Comparison of ENCODE assay signal across 19 cellular contexts in genomic region chr20:51790256-51790655, GRCh38. TPM values are rescaled to one million over a fixed set of nuclear protein-coding genes. Genes with fewer than 3 reads are reported as not detected.
DNase-seq lines count a peak whose midpoint lies in the region; ATAC-seq, FAIRE-seq and TF ChIP-seq lines count a peak whose summit lies in the region.
"Had no signal": no experiment of that assay in that cellular context is flagged by ENCODE, and none has a peak within 500 bp of the region (broad histone marks: within the 10 kb centered on the region; RNA-seq: fewer than 3 reads in every experiment).

No MANE protein-coding gene starts in this region.

- no peak overlapping the region for H3K4me2 ChIP-seq in K562 (ENCODE audit: insufficient read depth, low read length)
- H3K4me2 ChIP-seq in neural progenitor cell = no peak overlapping the region
- H3K4me2 ChIP-seq: GM23338 had no signal

- no peaks in the 10 kb centered on the region for H3K9me3 ChIP-seq in K562 (replicated peaks; ENCODE audit: control insufficient read depth, insufficient read depth, low read depth, low read length)
- no peaks in the 10 kb centered on the region for H3K9me3 ChIP-seq in neural progenitor cell (ENCODE audit: low read depth)
- no peaks in the 10 kb centered on the region for H3K9me3 ChIP-seq in esophagus muscularis mucosa
- H3K9me3 ChIP-seq in left lung = no peaks in the 10 kb centered on the region
- H3K9me3 ChIP-seq: BE2C had no signal

- TF ChIP-seq EP300 in K562 (IDR thresholded peaks at IDR 0.05; ENCODE audit: low read length) = no peak
- TF ChIP-seq EP300 in esophagus muscularis mucosa (IDR thresholded peaks at IDR 0.05) = no peak

- CTCF ChIA-PET in K562 (lab: Yijun Ruan, JAX; ENCODE audit: low intra/inter-chr PET ratio) = interaction anchor here (0.5 kb wide), 1 partner anchor 775 kb away, joined by 3 read pairs; no protein-coding TSS in a partner anchor

- H3K4me3 Mint-ChIP-seq in neural progenitor cell = no peak overlapping the region
- H3K4me3 Mint-ChIP-seq: CD4-positive, CD25-positive, alpha-beta regulatory T cell; CD8-positive, alpha-beta memory T cell; GM23338 had no signal

- under 1% methylated on average over 17 of the region's 17 CpGs for WGBS in K562 (ENCODE audit: insufficient coverage, low coverage, missing lambda C conversion rate)
- 97% methylated on average over 12 of the region's 17 CpGs for WGBS in esophagus muscularis mucosa

- no peak for TF ChIP-seq RAD21 in K562 (CRISPR knock-in tag; conservative IDR thresholded peaks at IDR 0.05 in 1 of 2, IDR thresholded peaks at IDR 0.05 in 1 of 2)

- no peak overlapping the region for H3K9ac ChIP-seq in K562 (ENCODE audit: insufficient read depth in 1 of 2, low read depth in 2 of 2, low read length in 2 of 2)
- no peak overlapping the region for H3K9ac ChIP-seq in neural progenitor cell

- H3K4me3 ChIP-seq in K562 (no peak overlapping the region), neural progenitor cell (no peak overlapping the region), esophagus muscularis mucosa (no peak overlapping the region), left lung (no peak overlapping the region)
- H3K4me3 ChIP-seq: GM23338 had no signal

- TF ChIP-seq CTCF in K562 (IDR thresholded peaks at IDR 0.05 in 2 of 3, conservative IDR thresholded peaks at IDR 0.05 in 1 of 3; ENCODE audit: insufficient read depth in 2 of 3, low read depth in 1 of 3, low read length in 3 of 3) (no peak), neural progenitor cell (IDR thresholded peaks at IDR 0.05) (no peak), esophagus muscularis mucosa (IDR thresholded peaks at IDR 0.05) (no peak), left lung (IDR thresholded peaks at IDR 0.05) (no peak)

- no peaks in the 10 kb centered on the region for H3K4me1 ChIP-seq in K562 (replicated peaks in 1 of 2; ENCODE audit: control insufficient read depth in 2 of 2, insufficient read depth in 2 of 2, low read length in 2 of 2)
- H3K4me1 ChIP-seq in neural progenitor cell = peaks cover 25% of the 10 kb centered on the region
- H3K4me1 ChIP-seq in esophagus muscularis mucosa = no peaks in the 10 kb centered on the region
- H3K4me1 ChIP-seq in left lung = no peaks in the 10 kb centered on the region
- H3K4me1 ChIP-seq: BE2C had no signal

- ATAC-seq in K562 (no peak), left lung (no peak)
- ATAC-seq: GM23338, HCT116 had no signal

- FAIRE-seq in HTR-8/SVneo (lab: Jason Lieb, UNC) (peak; percentile 51), K562 (lab: Jason Lieb, UNC) (no peak)
- FAIRE-seq: A204.1, D721Med, G401.6, GM12891 had no signal

- H4K20me1 ChIP-seq in K562 (replicated peaks; ENCODE audit: control insufficient read depth, insufficient read depth, low read length) (no peaks in the 10 kb centered on the region), neural progenitor cell (ENCODE audit: low read depth) (peaks cover 100% of the 10 kb centered on the region)

- no peak overlapping the region for H2AFZ ChIP-seq in K562 (ENCODE audit: low read depth, low read length)
- no peak overlapping the region for H2AFZ ChIP-seq in neural progenitor cell (replicated peaks)
- H2AFZ ChIP-seq: GM23338 had no signal

- no peak for DNase-seq in HTR-8/SVneo (ENCODE audit: insufficient read length, low spot score)
- DNase-seq in K562 (ENCODE audit: extremely low read depth in 1 of 4, low spot score in 3 of 4) = no peak
- DNase-seq in neural progenitor cell (ENCODE audit: low spot score) = no peak
- DNase-seq in esophagus muscularis mucosa (ENCODE audit: extremely low spot score) = no peak
- no peak for DNase-seq in left lung
- DNase-seq in NCI-H510A (lab: John Stamatoyannopoulos, UW) = no peak
- DNase-seq: ACHN; BE2C; C1 segment of cervical spinal cord; CD4-positive, CD25-positive, alpha-beta regulatory T cell; CD8-positive, alpha-beta memory T cell; COR-L47; H7 had no signal

- intact Hi-C loops in K562 (cut with micrococcal nuclease) = no loop called here
- intact Hi-C loops in esophagus muscularis mucosa (cut with DNase I) = no loop called here
- intact Hi-C loops in left lung (cut with DNase I) = no loop called here

- H3K27ac ChIP-seq in K562 (ENCODE audit: extremely low read depth, low read depth, low read length) = no peak overlapping the region
- peak overlapping the region; percentile 67 for H3K27ac ChIP-seq in neural progenitor cell
- H3K27ac ChIP-seq in esophagus muscularis mucosa (replicated peaks in 1 of 4) = no peak overlapping the region
- H3K27ac ChIP-seq in left lung = no peak overlapping the region

- H3K79me2 ChIP-seq in K562 (ENCODE audit: control insufficient read depth, insufficient read depth, low read length) (no peaks in the 10 kb centered on the region), neural progenitor cell (ENCODE audit: low read depth) (peaks cover 100% of the 10 kb centered on the region)

- H3K27ac Mint-ChIP-seq in neural progenitor cell = no peak overlapping the region
- H3K27ac Mint-ChIP-seq: CD4-positive, CD25-positive, alpha-beta regulatory T cell; GM23338 had no signal

- no peaks in the 10 kb centered on the region for H3K9me3 Mint-ChIP-seq in neural progenitor cell
- H3K9me3 Mint-ChIP-seq: CD8-positive, alpha-beta memory T cell; GM23338 had no signal

- peaks cover 38% of the 10 kb centered on the region for H3K36me3 Mint-ChIP-seq in neural progenitor cell
- H3K36me3 Mint-ChIP-seq: CD4-positive, CD25-positive, alpha-beta regulatory T cell; CD8-positive, alpha-beta memory T cell had no signal

- in situ Hi-C loops in K562 (cut with MboI) = no loop called here

- TF ChIP-seq POLR2A in K562 (conservative IDR thresholded peaks at IDR 0.05) (no peak), esophagus muscularis mucosa (IDR thresholded peaks at IDR 0.05; ENCODE audit: low read depth) (no peak)

- H3K36me3 ChIP-seq in K562 (ENCODE audit: control insufficient read depth, insufficient read depth, low read length) (no peaks in the 10 kb centered on the region), neural progenitor cell (peaks cover 24% of the 10 kb centered on the region), esophagus muscularis mucosa (no peaks in the 10 kb centered on the region), left lung (no peaks in the 10 kb centered on the region)
- H3K36me3 ChIP-seq: BE2C had no signal

- no TSS peak for BruUV-seq in K562 (replicated peaks; lab: Mats Ljungman, UMichigan)

- no peaks in the 10 kb centered on the region for H3K9me1 ChIP-seq in K562 (ENCODE audit: control insufficient read depth, insufficient read depth, low read length)

- H3F3A ChIP-seq in neural progenitor cell (ENCODE audit: low read depth) = peaks cover 66% of the 10 kb centered on the region

- peaks cover 17% of the 10 kb centered on the region for H3K4me1 Mint-ChIP-seq in neural progenitor cell
- H3K4me1 Mint-ChIP-seq: CD4-positive, CD25-positive, alpha-beta regulatory T cell; CD8-positive, alpha-beta memory T cell had no signal

- H3K27me3 ChIP-seq in K562 (ENCODE audit: control insufficient read depth in 2 of 2, insufficient read depth in 2 of 2, low read length in 2 of 2) (peaks cover 35 to 59% of the 10 kb centered on the region in 2 experiments), neural progenitor cell (no peaks in the 10 kb centered on the region), esophagus muscularis mucosa (peaks cover 0 to 22% (median 0%) of the 10 kb centered on the region in 4 donors), left lung (no peaks in the 10 kb centered on the region)

- peaks cover 6% of the 10 kb centered on the region for H3K27me3 Mint-ChIP-seq in neural progenitor cell (ENCODE audit: insufficient read depth, low read depth)
- H3K27me3 Mint-ChIP-seq: CD4-positive, CD25-positive, alpha-beta regulatory T cell had no signal

- POLR2A ChIA-PET in K562 (lab: Yijun Ruan, JAX) = interaction anchor here (0.5 kb wide), 1 partner anchor 78 kb away, joined by 3 read pairs; no protein-coding TSS in a partner anchor

RNA-seq across cellular contexts. Expression of gene SALL4, which starts 12.1 kb away (rescaled TPM):
- not detected in 2 replicates for total RNA-seq in K562 (2011; cell fraction: chromatin; rRNA removed; ENCODE audit: low replicate concordance)
- not detected in 2 replicates for total RNA-seq in K562 (2011; cell fraction: nucleolus; rRNA removed)
- not detected in 2 replicates for total RNA-seq in K562 (2011; cell fraction: nucleoplasm; rRNA removed)
- total RNA-seq in K562 (2014; rRNA removed) (not detected in 2 replicates), K562 (2014; rRNA removed; fragmentation: Illumina TruSeq; extraction: Trizol) (not detected in 2 replicates), K562 (2015; rRNA removed; fragmentation: Illumina TruSeq; extraction: Trizol) (not detected in 2 replicates), K562 (2021) (0.07 and 0.11 TPM in 2 replicates), neural progenitor cell (ENCODE audit: low replicate concordance) (219 and 274 TPM in 2 replicates), esophagus muscularis mucosa (not detected), left lung (under 1 TPM; 0.24 to 0.64 TPM)
- polyA plus RNA-seq in K562 (2011; rRNA removed) (not detected in 2 replicates), K562 (2014; fragmentation: Illumina TruSeq; extraction: Trizol) (not detected in 2 replicates), K562 (2014; fragmentation: Nextera tagmentation; extraction: Ambion mirVana) (not detected), K562 (2014; rRNA removed) (0.03 TPM in 1 of 2 replicates, not detected in the other)
- not detected in 2 replicates for polyA plus RNA-seq in K562 (2011; cell fraction: cytosol; rRNA removed)
- not detected in 2 replicates for polyA plus RNA-seq in K562 (2011; cell fraction: nucleus; rRNA removed)
- polyA plus RNA-seq in K562 (2012) = 0.01 TPM in 1 of 2 replicates, not detected in the other
- not detected in 2 replicates for polyA minus RNA-seq in K562 (2011; rRNA and poly(A)+ RNA removed)
- polyA minus RNA-seq in K562 (2011; cell fraction: cytosol; rRNA and poly(A)+ RNA removed) = 0.36 TPM in 1 of 2 replicates, not detected in the other
- polyA minus RNA-seq in K562 (2011; cell fraction: nucleus; rRNA and poly(A)+ RNA removed) = 0.13 TPM in 1 of 2 replicates, not detected in the other
- total RNA-seq: CD4-positive, CD25-positive, alpha-beta regulatory T cell had no signal
- polyA plus RNA-seq: CD4-positive, CD25-positive, alpha-beta regulatory T cell; CD8-positive, alpha-beta memory T cell had no signal

RNA-seq across cellular contexts. Expression of gene ATP9A, which starts 22.1 kb away (rescaled TPM):
- 0.12 and 0.28 TPM in 2 replicates for total RNA-seq in K562 (2011; cell fraction: chromatin; rRNA removed; ENCODE audit: low replicate concordance)
- 0.13 and 0.17 TPM in 2 replicates for total RNA-seq in K562 (2011; cell fraction: nucleolus; rRNA removed)
- 0.07 and 0.31 TPM in 2 replicates for total RNA-seq in K562 (2011; cell fraction: nucleoplasm; rRNA removed)
- total RNA-seq in K562 (2014; rRNA removed) = 0.18 and 0.24 TPM in 2 replicates
- total RNA-seq in K562 (2014; rRNA removed; fragmentation: Illumina TruSeq; extraction: Trizol) = 0.36 and 0.48 TPM in 2 replicates
- 0.15 and 0.22 TPM in 2 replicates for total RNA-seq in K562 (2015; rRNA removed; fragmentation: Illumina TruSeq; extraction: Trizol)
- total RNA-seq in K562 (2021) = 0.42 and 0.62 TPM in 2 replicates
- polyA plus RNA-seq in K562 (2011; rRNA removed) = 0.05 and 0.29 TPM in 2 replicates
- 0.09 and 0.19 TPM in 2 replicates for polyA plus RNA-seq in K562 (2011; cell fraction: cytosol; rRNA removed)
- 0.07 and 0.24 TPM in 2 replicates for polyA plus RNA-seq in K562 (2011; cell fraction: nucleus; rRNA removed)
- polyA plus RNA-seq in K562 (2012) = 0.06 and 0.25 TPM in 2 replicates
- polyA plus RNA-seq in K562 (2014; fragmentation: Illumina TruSeq; extraction: Trizol) = 0.39 and 0.40 TPM in 2 replicates
- under 1 TPM; 0.21 to 0.23 TPM for polyA plus RNA-seq in K562 (2014; fragmentation: Nextera tagmentation; extraction: Ambion mirVana)
- polyA plus RNA-seq in K562 (2014; rRNA removed) = 0.32 and 0.46 TPM in 2 replicates
- 0.03 and 0.32 TPM in 2 replicates for polyA minus RNA-seq in K562 (2011; rRNA and poly(A)+ RNA removed)
- polyA minus RNA-seq in K562 (2011; cell fraction: cytosol; rRNA and poly(A)+ RNA removed) = 0.27 and 0.29 TPM in 2 replicates
- polyA minus RNA-seq in K562 (2011; cell fraction: nucleus; rRNA and poly(A)+ RNA removed) = 0.11 and 0.13 TPM in 2 replicates
- 17.6 and 18.2 TPM in 2 replicates for total RNA-seq in neural progenitor cell (ENCODE audit: low replicate concordance)
- 10 to 100 TPM; 44.4 to 70.9 (median 56.0) TPM for total RNA-seq in esophagus muscularis mucosa
- total RNA-seq in left lung = 10 to 100 TPM; 15.3 to 34.2 TPM

Comparison
In these comparisons a context has a peak if more than half of its experiments do, and no peak if none do; other contexts are left out.
1. RNA of gene SALL4, which starts 12.1 kb away (total RNA-seq): 219 to 274 TPM in neural progenitor cell; 0.24 to 0.64 TPM in left lung, 0.07 to 0.11 TPM in K562 and not detected in esophagus muscularis mucosa; every median in the first group is over 100 times any median in the second.
2. RNA of gene ATP9A, which starts 22.1 kb away (total RNA-seq): 44.4 to 70.9 TPM in esophagus muscularis mucosa, 15.3 to 34.2 TPM in left lung and 17.6 to 18.2 TPM in neural progenitor cell; 0.07 to 0.62 TPM in K562; every median in the first group is over 10 times any median in the second.